7 cellular contexts compared by ENCODE assay signal in genomic region chr16:89565256-89565505, GRCh38. TPM values are rescaled to one million over a fixed set of nuclear protein-coding genes. Genes with fewer than 3 reads are reported as not detected.
DNase-seq lines count a peak whose midpoint lies in the region; TF ChIP-seq lines count a peak whose summit lies in the region.

No MANE protein-coding gene starts in this region.

- H3F3A ChIP-seq in GM23248 (ENCODE audit: insufficient read depth) = peaks cover 56% of the 10 kb centered on the region
- peaks cover 31% of the 10 kb centered on the region for H3F3A ChIP-seq in OCI-LY1 (ENCODE audit: insufficient read depth, low read length)
- peaks cover 63% of the 10 kb centered on the region for H3F3A ChIP-seq in neural progenitor cell (ENCODE audit: low read depth)

- H3K27ac Mint-ChIP-seq in dendritic cell treated with granulocyte-macrophage colony-stimulating factor and Interleukin-4, amounts not matched to agents 40 ng/mL and 50 ng/mL, for 4 days = peak overlapping the region; percentile 6
- H3K27ac Mint-ChIP-seq in neural progenitor cell = no peak overlapping the region

- no peak for TF ChIP-seq CTCF in OCI-LY1 (IDR thresholded peaks at IDR 0.05; ENCODE audit: low read length)
- TF ChIP-seq CTCF in neural progenitor cell (IDR thresholded peaks at IDR 0.05) = no peak

- H3K36me3 ChIP-seq in GM23248 (ENCODE audit: low read depth) = peaks cover 36% of the 10 kb centered on the region
- peaks cover 43% of the 10 kb centered on the region for H3K36me3 ChIP-seq in OCI-LY1 (ENCODE audit: insufficient read depth, low read length)
- peaks cover 3% of the 10 kb centered on the region for H3K36me3 ChIP-seq in neural progenitor cell

- DNase-seq in GM23248 (no peak), neural progenitor cell (ENCODE audit: low spot score) (no peak), KG1 (lab: John Stamatoyannopoulos, UW) (no peak), NCI-H345 treated with DMSO at 0.1 percent for 48 hours (lab: John Stamatoyannopoulos, UW; ENCODE audit: unreplicated experiment) (no peak), A172 (ENCODE audit: low spot score) (no peak)

- H3K4me1 Mint-ChIP-seq in dendritic cell treated with granulocyte-macrophage colony-stimulating factor and Interleukin-4, amounts not matched to agents 40 ng/mL and 50 ng/mL, for 4 days (ENCODE audit: low read depth) = peaks cover 51% of the 10 kb centered on the region
- peaks cover 37% of the 10 kb centered on the region for H3K4me1 Mint-ChIP-seq in neural progenitor cell

- H3K9ac ChIP-seq in GM23248 (peak overlapping the region; percentile 29; the same call in 1 of the 2 replicates), OCI-LY1 (ENCODE audit: low read length) (no peak overlapping the region), neural progenitor cell (no peak overlapping the region)

- in situ Hi-C loops in GM23248 (cut with MboI) = no loop called here

- peak overlapping the region; percentile 57 for H3K4me3 Mint-ChIP-seq in dendritic cell treated with granulocyte-macrophage colony-stimulating factor and Interleukin-4, amounts not matched to agents 40 ng/mL and 50 ng/mL, for 4 days
- peak overlapping the region; percentile 27 for H3K4me3 Mint-ChIP-seq in neural progenitor cell

- H3K9me2 ChIP-seq in GM23248 (ENCODE audit: insufficient read depth) = no peaks in the 10 kb centered on the region
- H3K9me2 ChIP-seq in OCI-LY1 (ENCODE audit: low read depth, low read length) = no peaks in the 10 kb centered on the region

- H4K20me1 ChIP-seq in GM23248 (ENCODE audit: insufficient read depth) (peaks cover 33% of the 10 kb centered on the region), OCI-LY1 (ENCODE audit: insufficient read depth, low read length) (no peaks in the 10 kb centered on the region), neural progenitor cell (ENCODE audit: low read depth) (peaks cover 63% of the 10 kb centered on the region)

- H3K9me3 ChIP-seq in GM23248 (ENCODE audit: low read depth) = no peaks in the 10 kb centered on the region
- no peaks in the 10 kb centered on the region for H3K9me3 ChIP-seq in OCI-LY1 (ENCODE audit: low read length)
- no peaks in the 10 kb centered on the region for H3K9me3 ChIP-seq in neural progenitor cell (ENCODE audit: low read depth)

- 0 out of 2 replicates have a peak overlapping the region, but pooled peaks have one; percentile 2 for H3K27ac ChIP-seq in GM23248
- no peak overlapping the region for H3K27ac ChIP-seq in OCI-LY1 (ENCODE audit: low read depth, low read length, poor library complexity, severe bottlenecking)
- peak overlapping the region; percentile 65 for H3K27ac ChIP-seq in neural progenitor cell

- peaks cover 5% of the 10 kb centered on the region for H3K27me3 Mint-ChIP-seq in dendritic cell treated with granulocyte-macrophage colony-stimulating factor and Interleukin-4, amounts not matched to agents 40 ng/mL and 50 ng/mL, for 4 days
- H3K27me3 Mint-ChIP-seq in neural progenitor cell (ENCODE audit: insufficient read depth, low read depth) = peaks cover 2% of the 10 kb centered on the region

- 6 to 7% methylated on average over 3 of the region's 3 CpGs for WGBS in GM23248 (ENCODE audit: low coverage in 1 of 2, low lambda C conversion rate in 2 of 2, missing lambda C conversion rate in 2 of 2), 2 experiments

- no peaks in the 10 kb centered on the region for H3K27me3 ChIP-seq in GM23248 (replicated peaks; ENCODE audit: insufficient read depth)
- H3K27me3 ChIP-seq in OCI-LY1 (ENCODE audit: insufficient read depth, low read length) = peaks cover 4% of the 10 kb centered on the region; the same call in 1 of the 2 replicates
- H3K27me3 ChIP-seq in neural progenitor cell = no peaks in the 10 kb centered on the region

- H3K36me3 Mint-ChIP-seq in dendritic cell treated with granulocyte-macrophage colony-stimulating factor and Interleukin-4, amounts not matched to agents 40 ng/mL and 50 ng/mL, for 4 days (ENCODE audit: low read depth) = peaks cover 49% of the 10 kb centered on the region
- H3K36me3 Mint-ChIP-seq in neural progenitor cell = peaks cover 12% of the 10 kb centered on the region

- H3K4me2 ChIP-seq in GM23248 (ENCODE audit: unreplicated experiment) (peak overlapping the region; percentile 60), OCI-LY1 (ENCODE audit: low read length) (peak overlapping the region; percentile 92), neural progenitor cell (peak overlapping the region; percentile 77)

- intact Hi-C loops in dendritic cell treated with granulocyte-macrophage colony-stimulating factor and Interleukin-4, amounts not matched to agents 40 ng/mL and 50 ng/mL, for 4 days (cut with micrococcal nuclease) = loop anchor here (10.0 kb wide), 1 partner anchor 70 kb away; the partner anchor contains the start of gene ANKRD11

- H3K4me1 ChIP-seq in GM23248 (ENCODE audit: insufficient read depth) = peaks cover 26% of the 10 kb centered on the region
- peaks cover 47% of the 10 kb centered on the region for H3K4me1 ChIP-seq in OCI-LY1 (ENCODE audit: insufficient read depth, low read length, severe bottlenecking)
- peaks cover 42% of the 10 kb centered on the region for H3K4me1 ChIP-seq in neural progenitor cell

- no peaks in the 10 kb centered on the region for H3K9me3 Mint-ChIP-seq in dendritic cell treated with granulocyte-macrophage colony-stimulating factor and Interleukin-4, amounts not matched to agents 40 ng/mL and 50 ng/mL, for 4 days
- no peaks in the 10 kb centered on the region for H3K9me3 Mint-ChIP-seq in neural progenitor cell

- H3K79me2 ChIP-seq in GM23248 (ENCODE audit: insufficient read depth) (peaks cover 30% of the 10 kb centered on the region), OCI-LY1 (ENCODE audit: insufficient read depth, low read length) (peaks cover 4% of the 10 kb centered on the region; the same call in 1 of the 2 replicates), neural progenitor cell (ENCODE audit: low read depth) (peaks cover 29% of the 10 kb centered on the region)

- H3K4me3 ChIP-seq in GM23248 (peak overlapping the region; percentile 21), OCI-LY1 (ENCODE audit: low read depth, low read length, poor library complexity, severe bottlenecking) (peak overlapping the region; percentile 8), neural progenitor cell (peak overlapping the region; percentile 42)

- H2AFZ ChIP-seq in GM23248 (no peak overlapping the region), OCI-LY1 (ENCODE audit: low read length) (no peak overlapping the region), neural progenitor cell (replicated peaks) (no peak overlapping the region)

RNA-seq across cellular contexts. Expression of gene RPL13, which starts 4.7 kb away (rescaled TPM):
- total RNA-seq in GM23248 (2014; rRNA removed; shearing (Covaris generic)) = 3,580 and 6,666 TPM in 2 replicates
- polyA plus RNA-seq in GM23248 (2016; fragmentation: Nextera tagmentation; extraction: Ambion mirVana) = 1,418 and 1,480 TPM in 2 replicates
- total RNA-seq in neural progenitor cell (ENCODE audit: low replicate concordance) = 1,914 and 5,602 TPM in 2 replicates
- 4,331 and 5,553 TPM in 2 replicates for total RNA-seq in A172 (2014; rRNA removed; shearing (Covaris generic))

RNA-seq across cellular contexts. Expression of gene CPNE7, which starts 10.4 kb away (rescaled TPM):
- 7.7 and 10.1 TPM in 2 replicates for total RNA-seq in GM23248 (2014; rRNA removed; shearing (Covaris generic))
- 4.7 and 5.3 TPM in 2 replicates for polyA plus RNA-seq in GM23248 (2016; fragmentation: Nextera tagmentation; extraction: Ambion mirVana)
- 5.2 and 21.1 TPM in 2 replicates for total RNA-seq in neural progenitor cell (ENCODE audit: low replicate concordance)
- total RNA-seq in A172 (2014; rRNA removed; shearing (Covaris generic)) = 4.7 and 18.5 TPM in 2 replicates

RNA-seq across cellular contexts. Expression of gene DPEP1, which starts 48.3 kb away (rescaled TPM):
- not detected in 2 replicates for total RNA-seq in GM23248 (2014; rRNA removed; shearing (Covaris generic))
- not detected in 2 replicates for polyA plus RNA-seq in GM23248 (2016; fragmentation: Nextera tagmentation; extraction: Ambion mirVana)
- 0.24 and 0.74 TPM in 2 replicates for total RNA-seq in neural progenitor cell (ENCODE audit: low replicate concordance)
- total RNA-seq in A172 (2014; rRNA removed; shearing (Covaris generic)) = 0.43 and 1.2 TPM in 2 replicates

RNA-seq across cellular contexts. Expression of gene SPG7, which starts 57.0 kb away (rescaled TPM):
- total RNA-seq in GM23248 (2014; rRNA removed; shearing (Covaris generic)) = 155 and 215 TPM in 2 replicates
- polyA plus RNA-seq in GM23248 (2016; fragmentation: Nextera tagmentation; extraction: Ambion mirVana) = 47.5 and 53.9 TPM in 2 replicates
- total RNA-seq in neural progenitor cell (ENCODE audit: low replicate concordance) = 122 and 240 TPM in 2 replicates
- 171 and 208 TPM in 2 replicates for total RNA-seq in A172 (2014; rRNA removed; shearing (Covaris generic))
